Comparison of ENCODE assay signal across 8 cellular contexts in genomic region chr17:76909971-76910760, GRCh38. TPM values are rescaled to one million over a fixed set of nuclear protein-coding genes. Genes with fewer than 3 reads are reported as not detected.
A peak's percentile ranks its signal among the peaks of the same experiment; 100 is the strongest.
DNase-seq lines count a peak whose midpoint lies in the region; ATAC-seq lines count a peak whose summit lies in the region.

No MANE protein-coding gene starts in this region.

- H3K27me3 Mint-ChIP-seq in activated CD4-positive, alpha-beta T cell treated with anti-CD3 and anti-CD28 coated beads for 36 hours, result no peaks in the 10 kb centered on the region
- peaks cover 5% of the 10 kb centered on the region for H3K27me3 Mint-ChIP-seq in activated CD4-positive, alpha-beta memory T cell treated with anti-CD3 and anti-CD28 coated beads, Interleukin-2, amount 10 ng/mL, durations not matched to agents 7 days and 5 days

- CTCF ChIA-PET in activated CD4-positive, alpha-beta T cell treated with anti-CD3 and anti-CD28 coated beads for 36 hours (lab: Charles Lee), result interaction anchor here (0.6 kb wide), 1 partner anchor 311 kb away, joined by 3 read pairs; no protein-coding TSS in a partner anchor
- CTCF ChIA-PET in activated CD4-positive, alpha-beta memory T cell treated with anti-CD3 and anti-CD28 coated beads, Interleukin-2, amount 10 ng/mL, durations not matched to agents 7 days and 5 days (lab: Charles Lee), result no interaction called here

- intact Hi-C loops in activated CD4-positive, alpha-beta T cell treated with anti-CD3 and anti-CD28 coated beads for 36 hours (cut with DNase I, micrococcal nuclease), result loop anchor here in 1 of 2 experiments (10.0 kb wide), 1 partner anchor 75 kb away; no protein-coding TSS in a partner anchor

- H3K9me3 Mint-ChIP-seq in activated CD4-positive, alpha-beta T cell treated with anti-CD3 and anti-CD28 coated beads for 36 hours (ENCODE audit: low read depth), result no peaks in the 10 kb centered on the region
- no peaks in the 10 kb centered on the region for H3K9me3 Mint-ChIP-seq in activated CD4-positive, alpha-beta memory T cell treated with anti-CD3 and anti-CD28 coated beads, Interleukin-2, amount 10 ng/mL, durations not matched to agents 7 days and 5 days

- H3K4me3 Mint-ChIP-seq in activated CD4-positive, alpha-beta T cell treated with anti-CD3 and anti-CD28 coated beads for 36 hours, result no peak overlapping the region
- H3K4me3 Mint-ChIP-seq in activated CD4-positive, alpha-beta memory T cell treated with anti-CD3 and anti-CD28 coated beads, Interleukin-2, amount 10 ng/mL, durations not matched to agents 7 days and 5 days, result no peak overlapping the region

- peak; percentile 68 for DNase-seq in activated CD4-positive, alpha-beta T cell treated with anti-CD3 and anti-CD28 coated beads for 36 hours
- no peak for DNase-seq in activated CD4-positive, alpha-beta T cell treated with anti-CD3 and anti-CD28 coated beads for 1 hour
- peak; percentile 48 for DNase-seq in activated CD4-positive, alpha-beta memory T cell treated with anti-CD3 and anti-CD28 coated beads, Interleukin-2, amount 10 ng/mL, durations not matched to agents 7 days and 5 days
- peak; percentile 37 for DNase-seq in glomerular visceral epithelial cell (ENCODE audit: extremely low spot score)
- DNase-seq in stimulated activated CD4-positive, alpha-beta T cell treated with anti-CD3 and anti-CD28 coated beads, Interleukin-12 subunit alpha, Interleukin-12 subunit beta, amount 100 ng/mL, for 4 hours, result peak; percentile 26
- no peak for DNase-seq in amniotic stem cell (lab: John Stamatoyannopoulos, UW)
- DNase-seq in NCI-H345 (lab: John Stamatoyannopoulos, UW), result no peak

- no peaks in the 10 kb centered on the region for H3K36me3 Mint-ChIP-seq in activated CD4-positive, alpha-beta T cell treated with anti-CD3 and anti-CD28 coated beads for 36 hours (ENCODE audit: low read depth)
- no peaks in the 10 kb centered on the region for H3K36me3 Mint-ChIP-seq in activated CD4-positive, alpha-beta memory T cell treated with anti-CD3 and anti-CD28 coated beads, Interleukin-2, amount 10 ng/mL, durations not matched to agents 7 days and 5 days (ENCODE audit: low read depth)

- POLR2A ChIA-PET in activated CD4-positive, alpha-beta T cell treated with anti-CD3 and anti-CD28 coated beads for 36 hours (lab: Charles Lee), result no interaction called here
- POLR2A ChIA-PET in activated CD4-positive, alpha-beta memory T cell treated with anti-CD3 and anti-CD28 coated beads, Interleukin-2, amount 10 ng/mL, durations not matched to agents 7 days and 5 days (lab: Charles Lee), result no interaction called here

- H3K27ac Mint-ChIP-seq in activated CD4-positive, alpha-beta T cell treated with anti-CD3 and anti-CD28 coated beads for 36 hours, result no peak overlapping the region
- H3K27ac Mint-ChIP-seq in activated CD4-positive, alpha-beta memory T cell treated with anti-CD3 and anti-CD28 coated beads, Interleukin-2, amount 10 ng/mL, durations not matched to agents 7 days and 5 days, result no peak overlapping the region

- no peaks in the 10 kb centered on the region for H3K4me1 Mint-ChIP-seq in activated CD4-positive, alpha-beta T cell treated with anti-CD3 and anti-CD28 coated beads for 36 hours
- no peaks in the 10 kb centered on the region for H3K4me1 Mint-ChIP-seq in activated CD4-positive, alpha-beta memory T cell treated with anti-CD3 and anti-CD28 coated beads, Interleukin-2, amount 10 ng/mL, durations not matched to agents 7 days and 5 days

- peak; percentile 42 for ATAC-seq in activated CD4-positive, alpha-beta T cell treated with anti-CD3 and anti-CD28 coated beads for 36 hours
- ATAC-seq in GM18861 (IDR thresholded peaks at IDR 0.05; ENCODE audit: unreplicated experiment), result no peak

RNA-seq across cellular contexts. Expression of gene MGAT5B, which starts 42.0 kb away (rescaled TPM):
- not detected for total RNA-seq in activated CD4-positive, alpha-beta T cell treated with anti-CD3 and anti-CD28 coated beads for 36 hours
- under 1 TPM; 0.08 to 0.13 TPM for total RNA-seq in activated CD4-positive, alpha-beta memory T cell treated with anti-CD3 and anti-CD28 coated beads, Interleukin-2, amount 10 ng/mL, durations not matched to agents 7 days and 5 days

Comparison
In these comparisons a context has a peak if more than half of its experiments do, and no peak if none do; other contexts are left out.
1. DNase-seq: peak in activated CD4-positive, alpha-beta T cell treated with anti-CD3 and anti-CD28 coated beads for 36 hours (single experiment), activated CD4-positive, alpha-beta memory T cell treated with anti-CD3 and anti-CD28 coated beads, Interleukin-2, amount 10 ng/mL, durations not matched to agents 7 days and 5 days (single experiment), glomerular visceral epithelial cell (single experiment) and stimulated activated CD4-positive, alpha-beta T cell treated with anti-CD3 and anti-CD28 coated beads, Interleukin-12 subunit alpha, Interleukin-12 subunit beta, amount 100 ng/mL, for 4 hours (single experiment); none in activated CD4-positive, alpha-beta T cell treated with anti-CD3 and anti-CD28 coated beads for 1 hour (single experiment), amniotic stem cell (single experiment) and NCI-H345 (single experiment).